10 cellular contexts compared by ENCODE assay signal in genomic region chr15:99435761-99436346, GRCh38.
DNase-seq lines count a peak whose midpoint lies in the region; ATAC-seq and TF ChIP-seq lines count a peak whose summit lies in the region.
"Had no signal": no experiment of that assay in that cellular context is flagged by ENCODE, and none has a peak within 500 bp of the region (broad histone marks: within the 10 kb centered on the region; RNA-seq: fewer than 3 reads in every experiment).

No MANE protein-coding gene starts in this region.

- H3K14ac ChIP-seq in trophoblast cell (ENCODE audit: low read length), result no peak overlapping the region

- WGBS in trophoblast cell (ENCODE audit: extremely low coverage, insufficient coverage, insufficient read length), result no CpG with 5 or more reads among the region's 8 CpGs
- 76 to 80% methylated on average over 8 of the region's 8 CpGs for WGBS in thyroid gland, 2 donors

- intact Hi-C loops in thyroid gland (cut with DNase I), result no loop called here

- H2AFZ ChIP-seq in OCI-LY3 (ENCODE audit: low read depth, low read length) (no peak overlapping the region), trophoblast cell (ENCODE audit: insufficient read depth, low read length, poor library complexity) (no peak overlapping the region)

- no peak for TF ChIP-seq POLR2A in thyroid gland (IDR thresholded peaks at IDR 0.05)

- no peak overlapping the region for H2BK5ac ChIP-seq in trophoblast cell (ENCODE audit: low read depth, low read length, poor library complexity)

- no peaks in the 10 kb centered on the region for H4K20me1 ChIP-seq in BLaER1 treated with 17β-estradiol and CSF1 and Interleukin-3, amounts not matched to agents 10 nM and 100 nM
- no peaks in the 10 kb centered on the region for H4K20me1 ChIP-seq in OCI-LY3 (ENCODE audit: insufficient read depth, low read length)

- TF ChIP-seq CTCF in OCI-LY3 (IDR thresholded peaks at IDR 0.05; ENCODE audit: low read depth, low read length), result no peak
- TF ChIP-seq CTCF in right atrium auricular region (IDR thresholded peaks at IDR 0.05), result no peak
- TF ChIP-seq CTCF in thyroid gland (IDR thresholded peaks at IDR 0.05), result no peak

- ATAC-seq in GM21529 (IDR thresholded peaks at IDR 0.05; ENCODE audit: unreplicated experiment) (no peak), HG02642 (IDR thresholded peaks at IDR 0.05; ENCODE audit: poor library complexity, unreplicated experiment) (no peak)

- no peaks in the 10 kb centered on the region for H3K36me3 ChIP-seq in BLaER1 treated with 17β-estradiol and CSF1 and Interleukin-3, amounts not matched to agents 10 nM and 100 nM
- H3K36me3 ChIP-seq in OCI-LY3 (replicated peaks; ENCODE audit: low read depth, low read length), result no peaks in the 10 kb centered on the region
- H3K36me3 ChIP-seq in right atrium auricular region, result no peaks in the 10 kb centered on the region
- H3K36me3 ChIP-seq in trophoblast cell (ENCODE audit: control insufficient read depth in 1 of 2, insufficient read depth in 2 of 2, low read length in 2 of 2), result no peaks in the 10 kb centered on the region
- H3K36me3 ChIP-seq in thyroid gland, result no peaks in the 10 kb centered on the region
- H3K36me3 ChIP-seq: cardiac muscle cell had no signal

- peaks cover 0 to 14% (median 0%) of the 10 kb centered on the region in 11 experiments; a peak in 9 of 22 replicates for H3K27me3 ChIP-seq in BLaER1 treated with 17β-estradiol and CSF1 and Interleukin-3, amounts not matched to agents 10 nM and 100 nM
- H3K27me3 ChIP-seq in OCI-LY3 (ENCODE audit: low read depth, low read length), result peaks cover 29% of the 10 kb centered on the region
- no peaks in the 10 kb centered on the region for H3K27me3 ChIP-seq in right atrium auricular region
- no peaks in the 10 kb centered on the region for H3K27me3 ChIP-seq in trophoblast cell (ENCODE audit: insufficient read depth, low read length)
- H3K27me3 ChIP-seq in thyroid gland, result no peaks in the 10 kb centered on the region
- H3K27me3 ChIP-seq: cardiac muscle cell had no signal

- DNase-seq in right atrium auricular region (ENCODE audit: low spot score), result peak; percentile 46
- no peak for DNase-seq in trophoblast cell
- no peak for DNase-seq in thyroid gland
- DNase-seq in NAMALWA (ENCODE audit: low spot score), result no peak
- DNase-seq: retina had no signal

- H3K18ac ChIP-seq in trophoblast cell (ENCODE audit: low read length), result no peak overlapping the region

- no peak overlapping the region for H4K8ac ChIP-seq in trophoblast cell (ENCODE audit: low read depth, low read length)

- peak overlapping the region in 8 of 11 experiments; percentile 13 to 55 (median 40); a peak in 14 of 22 replicates for H3K27ac ChIP-seq in BLaER1 treated with 17β-estradiol and CSF1 and Interleukin-3, amounts not matched to agents 10 nM and 100 nM
- no peak overlapping the region for H3K27ac ChIP-seq in OCI-LY3 (ENCODE audit: low read length)
- H3K27ac ChIP-seq in right atrium auricular region, result peak overlapping the region; percentile 26 to 53
- no peak overlapping the region for H3K27ac ChIP-seq in trophoblast cell (ENCODE audit: low read depth, low read length)
- H3K27ac ChIP-seq in thyroid gland, result no peak overlapping the region
- H3K27ac ChIP-seq: cardiac muscle cell had no signal

- peak overlapping the region in 7 of 11 experiments; percentile 12 to 62 (median 42); a peak in 9 of 22 replicates for H3K9ac ChIP-seq in BLaER1 treated with 17β-estradiol and CSF1 and Interleukin-3, amounts not matched to agents 10 nM and 100 nM
- H3K9ac ChIP-seq in OCI-LY3 (ENCODE audit: low read length), result no peak overlapping the region
- no peak overlapping the region for H3K9ac ChIP-seq in trophoblast cell (ENCODE audit: low read length)

- H3K4ac ChIP-seq in trophoblast cell (ENCODE audit: low read depth, low read length), result no peak overlapping the region

- H2BK12ac ChIP-seq in trophoblast cell (ENCODE audit: low read length), result no peak overlapping the region

- no peak overlapping the region for H2AK5ac ChIP-seq in trophoblast cell (ENCODE audit: low read length)

- H3K4me3 ChIP-seq in BLaER1 treated with 17β-estradiol and CSF1 and Interleukin-3, amounts not matched to agents 10 nM and 100 nM, result no peak overlapping the region; a peak in 1 of 20 replicates
- peak overlapping the region; percentile 54 for H3K4me3 ChIP-seq in OCI-LY3 (ENCODE audit: low read length)
- H3K4me3 ChIP-seq in right atrium auricular region, result no peak overlapping the region
- no peak overlapping the region for H3K4me3 ChIP-seq in trophoblast cell (ENCODE audit: low read depth, low read length)
- no peak overlapping the region for H3K4me3 ChIP-seq in thyroid gland (replicated peaks in 1 of 3)
- H3K4me3 ChIP-seq: cardiac muscle cell had no signal

- H3K79me2 ChIP-seq in OCI-LY3 (ENCODE audit: low read length) (no peaks in the 10 kb centered on the region), trophoblast cell (ENCODE audit: control insufficient read depth, insufficient read depth, low read length, poor library complexity) (peaks cover 3% of the 10 kb centered on the region)

- H2BK120ac ChIP-seq in trophoblast cell (ENCODE audit: insufficient read depth, low read length, poor library complexity), result no peak overlapping the region

- H3K23ac ChIP-seq in trophoblast cell (ENCODE audit: low read length), result no peak overlapping the region

- no peak overlapping the region for H4K12ac ChIP-seq in trophoblast cell (ENCODE audit: low read depth, low read length)

- no peaks in the 10 kb centered on the region for H3K9me3 ChIP-seq in BLaER1 treated with 17β-estradiol and CSF1 and Interleukin-3, amounts not matched to agents 10 nM and 100 nM (replicated peaks in 1 of 11)
- no peaks in the 10 kb centered on the region for H3K9me3 ChIP-seq in OCI-LY3 (ENCODE audit: insufficient read depth, low read length)
- H3K9me3 ChIP-seq in right atrium auricular region, result no peaks in the 10 kb centered on the region
- H3K9me3 ChIP-seq in trophoblast cell (ENCODE audit: insufficient read depth, low read depth, low read length), result no peaks in the 10 kb centered on the region
- no peaks in the 10 kb centered on the region for H3K9me3 ChIP-seq in thyroid gland

- peak overlapping the region; percentile 17 for H4K91ac ChIP-seq in trophoblast cell (ENCODE audit: low read depth, low read length)

- H3K79me1 ChIP-seq in trophoblast cell (ENCODE audit: low read length), result peaks cover 17% of the 10 kb centered on the region

- peaks cover 80 to 92% (median 87%) of the 10 kb centered on the region in 10 experiments for H3K4me1 ChIP-seq in BLaER1 treated with 17β-estradiol and CSF1 and Interleukin-3, amounts not matched to agents 10 nM and 100 nM
- H3K4me1 ChIP-seq in OCI-LY3 (ENCODE audit: low read length) (peaks cover 21% of the 10 kb centered on the region), right atrium auricular region (peaks cover 0 to 74% of the 10 kb centered on the region in 2 donors), trophoblast cell (ENCODE audit: control insufficient read depth in 1 of 2, insufficient read depth in 2 of 2, low read length in 2 of 2) (peaks cover 13 to 21% of the 10 kb centered on the region in 2 experiments), thyroid gland (peaks cover 0 to 34% of the 10 kb centered on the region in 2 donors)

- peak overlapping the region; percentile 81 to 96 (median 91) for H3K4me2 ChIP-seq in BLaER1 treated with 17β-estradiol and CSF1 and Interleukin-3, amounts not matched to agents 10 nM and 100 nM
- H3K4me2 ChIP-seq in OCI-LY3 (ENCODE audit: low read length) (peak overlapping the region; percentile 53), trophoblast cell (ENCODE audit: low read length) (no peak overlapping the region)

Comparison
In these comparisons a context has a peak if more than half of its experiments do, and no peak if none do; other contexts are left out.
1. H3K27ac ChIP-seq: peak in BLaER1 treated with 17β-estradiol and CSF1 and Interleukin-3, amounts not matched to agents 10 nM and 100 nM (8 of 11) and right atrium auricular region (2 of 2); none in OCI-LY3 (single experiment), trophoblast cell (single experiment) and thyroid gland (0 of 3).
2. H3K9ac ChIP-seq: peak in BLaER1 treated with 17β-estradiol and CSF1 and Interleukin-3, amounts not matched to agents 10 nM and 100 nM (7 of 11); none in OCI-LY3 (single experiment) and trophoblast cell (single experiment).